ENCODE assay signal across 8 cellular contexts in the genomic region with DNA sequence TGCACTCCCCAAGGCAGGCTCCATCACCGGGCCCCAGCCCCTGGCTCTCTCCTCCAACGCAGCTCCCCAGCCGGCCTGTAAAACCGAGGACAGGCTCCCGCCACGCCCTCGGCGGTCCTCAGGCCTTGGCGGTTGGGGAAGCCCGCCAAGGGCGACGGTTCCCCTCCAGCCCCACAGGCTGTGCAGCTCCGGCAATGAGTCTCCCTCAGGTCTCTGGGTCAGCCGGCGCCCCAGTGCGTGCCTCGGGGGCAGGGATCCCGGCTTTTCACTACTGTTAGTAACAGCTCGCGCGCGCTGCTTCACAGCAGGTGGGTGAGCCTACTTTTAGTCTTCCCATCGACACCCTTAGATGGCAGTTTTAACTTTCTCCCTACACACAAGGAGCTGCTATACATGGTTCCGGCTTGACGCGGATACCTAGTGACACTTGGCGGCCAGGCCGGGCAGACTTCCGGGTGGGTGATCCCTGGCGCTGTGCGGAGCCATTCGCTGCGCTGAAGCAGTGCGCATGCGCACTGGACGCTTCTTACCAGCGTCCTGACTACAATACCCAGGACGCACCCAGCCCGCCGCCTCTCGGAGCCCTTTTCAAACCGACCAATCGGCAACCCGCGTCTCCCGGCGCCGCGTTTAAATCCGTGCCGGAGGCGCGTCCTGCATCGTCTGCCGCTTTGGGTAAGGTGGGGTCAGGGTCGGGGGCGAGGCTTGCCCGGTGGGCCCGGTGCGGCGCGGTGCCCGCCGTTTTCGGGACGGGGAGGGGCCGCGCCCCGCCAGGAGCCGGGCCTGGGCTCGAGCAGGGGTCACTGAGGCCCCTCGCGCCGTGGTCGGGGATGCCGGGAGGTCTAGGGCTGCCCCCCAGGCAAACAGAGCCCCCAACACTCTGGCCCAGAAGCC. TPM values are rescaled to one million over a fixed set of nuclear protein-coding genes. Genes with fewer than 3 reads are reported as not detected.
DNase-seq lines count a peak whose midpoint lies in the region; ATAC-seq, FAIRE-seq and TF ChIP-seq lines count a peak whose summit lies in the region.

A gene with protein sequence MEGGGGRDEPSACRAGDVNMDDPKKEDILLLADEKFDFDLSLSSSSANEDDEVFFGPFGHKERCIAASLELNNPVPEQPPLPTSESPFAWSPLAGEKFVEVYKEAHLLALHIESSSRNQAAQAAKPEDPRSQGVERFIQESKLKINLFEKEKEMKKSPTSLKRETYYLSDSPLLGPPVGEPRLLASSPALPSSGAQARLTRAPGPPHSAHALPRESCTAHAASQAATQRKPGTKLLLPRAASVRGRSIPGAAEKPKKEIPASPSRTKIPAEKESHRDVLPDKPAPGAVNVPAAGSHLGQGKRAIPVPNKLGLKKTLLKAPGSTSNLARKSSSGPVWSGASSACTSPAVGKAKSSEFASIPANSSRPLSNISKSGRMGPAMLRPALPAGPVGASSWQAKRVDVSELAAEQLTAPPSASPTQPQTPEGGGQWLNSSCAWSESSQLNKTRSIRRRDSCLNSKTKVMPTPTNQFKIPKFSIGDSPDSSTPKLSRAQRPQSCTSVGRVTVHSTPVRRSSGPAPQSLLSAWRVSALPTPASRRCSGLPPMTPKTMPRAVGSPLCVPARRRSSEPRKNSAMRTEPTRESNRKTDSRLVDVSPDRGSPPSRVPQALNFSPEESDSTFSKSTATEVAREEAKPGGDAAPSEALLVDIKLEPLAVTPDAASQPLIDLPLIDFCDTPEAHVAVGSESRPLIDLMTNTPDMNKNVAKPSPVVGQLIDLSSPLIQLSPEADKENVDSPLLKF (plus strand): TSS at position 614 of the 894 bp plus-strand sequence. CDS start 531 bp downstream, outside the sequence.

- peak; percentile 97 for ATAC-seq in GM19372 (IDR thresholded peaks at IDR 0.05; ENCODE audit: low read depth, unreplicated experiment)
- peak; percentile 72 for ATAC-seq in HG03558 (IDR thresholded peaks at IDR 0.05; ENCODE audit: extremely low read depth, unreplicated experiment)
- ATAC-seq in HepG2: peak; percentile 93

- peak within 1 kb of the TSS; percentile 97 for H3K27ac ChIP-seq in C4-2B
- peak within 1 kb of the TSS; percentile 62 for H3K27ac ChIP-seq in HepG2 (ENCODE audit: extremely low read length, insufficient read depth, low read length)

- peak within 1 kb of the TSS; percentile 77 for H3K9ac ChIP-seq in HepG2 (ENCODE audit: insufficient read depth, low read depth, low read length)

- H2AFZ ChIP-seq in HepG2 (ENCODE audit: low read length): no peak within 1 kb of the TSS

- peak; percentile 56 for TF ChIP-seq RAD21 in HepG2 (CRISPR knock-in tag; IDR thresholded peaks at IDR 0.05)

- TF ChIP-seq POLR2A in HepG2 (IDR thresholded peaks at IDR 0.05; ENCODE audit: insufficient read depth in 1 of 2, low read depth in 2 of 2, low read length in 2 of 2): peak; percentile 43 to 49; a peak in 3 of 4 replicates

- CTCF ChIA-PET in HepG2 (lab: Yijun Ruan, JAX; ENCODE audit: low intra/inter-chr PET ratio, low total read pairs): no interaction called here

- intact Hi-C loops in HepG2 (cut with micrococcal nuclease; ENCODE audit: unreplicated experiment): no loop called here

- WGBS in HepG2 (ENCODE audit: low lambda C conversion rate): under 1% methylated on average over 43 of the region's 76 CpGs

- peaks cover 33% of the 10 kb centered on the region for H3K4me1 ChIP-seq in HepG2 (ENCODE audit: insufficient read depth, low read length)

- no peaks in the 10 kb centered on the region for H3K9me3 ChIP-seq in HepG2 (ENCODE audit: low read length)

- no peak for TF ChIP-seq CTCF in C4-2B (conservative IDR thresholded peaks at IDR 0.05)
- peak; percentile 84 for TF ChIP-seq CTCF in HepG2 (CRISPR knock-in tag; IDR thresholded peaks at IDR 0.05)

- no TSS peak for BruUV-seq in HepG2 (replicated peaks; lab: Mats Ljungman, UMichigan)

- peaks cover 9 to 35% of the 10 kb centered on the region in 2 experiments for H3K36me3 ChIP-seq in HepG2 (replicated peaks in 1 of 2; ENCODE audit: control insufficient read depth in 1 of 2, insufficient read depth in 2 of 2, low read length in 2 of 2)

- no peaks in the 10 kb centered on the region for H4K20me1 ChIP-seq in HepG2 (ENCODE audit: insufficient read depth, low read length)

- H3K27me3 ChIP-seq in HepG2 (ENCODE audit: control insufficient read depth in 1 of 2, insufficient read depth in 2 of 2, low read length in 2 of 2): no peaks in the 10 kb centered on the region; a peak in 1 of 5 replicates

- H3K79me2 ChIP-seq in HepG2 (ENCODE audit: insufficient read depth, low read length): peaks cover 24% of the 10 kb centered on the region

- in situ Hi-C loops in HepG2 (cut with HindIII; ENCODE audit: extremely low pct_ligation_motif_present, low pct_unique_long_range_greater_than_20kb): no loop called here

- H3K4me2 ChIP-seq in HepG2 (ENCODE audit: low read depth, low read length): peak within 1 kb of the TSS; percentile 96

- TF ChIP-seq EP300 in HepG2 (IDR thresholded peaks at IDR 0.05; ENCODE audit: low read depth in 2 of 2, low read length in 2 of 2) (no peak), HepG2 (CRISPR knock-in tag; IDR thresholded peaks at IDR 0.05; ENCODE audit: borderline replicate concordance) (no peak; the same call in 1 of the 2 replicates)

- peak; percentile 95 for FAIRE-seq in HepG2 (lab: Jason Lieb, UNC)

- peak within 1 kb of the TSS; percentile 82 to 91 (median 84) for H3K4me3 ChIP-seq in HepG2 (replicated peaks in 1 of 3; ENCODE audit: insufficient read depth in 1 of 3, low read depth in 2 of 3, low read length in 3 of 3)

- DNase-seq in NCI-H748 treated with DMSO at 0.1 percent for 48 hours (lab: John Stamatoyannopoulos, UW): peak; percentile 93
- DNase-seq in activated CD4-positive, alpha-beta T cell treated with anti-CD3 and anti-CD28 coated beads, Interleukin-2, amount 50 U/mL, for 4 hours: peak; percentile 94 to 96
- DNase-seq in dermis blood vessel endothelial cell: peak; percentile 98
- DNase-seq in HepG2 (ENCODE audit: low spot score): peak; percentile 95
- DNase-seq in stimulated activated CD4-positive, alpha-beta T cell treated with anti-CD3 and anti-CD28 coated beads, Interleukin-4, amount 100 ng/mL, for 1 hour: peak; percentile 96

- POLR2A ChIA-PET in HepG2 (lab: Yijun Ruan, JAX): interaction anchor here (0.7 to 2.4 kb wide), 12 partner anchors 9 to 261 kb away, joined by 3 to 33 read pairs (median 4); a partner anchor contains a TSS

TF ChIP-seq in HepG2, 621 proteins besides CTCF, POLR2A, EP300 and RAD21 (continues in another document):
- no peak for TF ChIP-seq ZMYM3 (CRISPR knock-in tag; IDR thresholded peaks at IDR 0.05)
- TF ChIP-seq, protein P1, sequence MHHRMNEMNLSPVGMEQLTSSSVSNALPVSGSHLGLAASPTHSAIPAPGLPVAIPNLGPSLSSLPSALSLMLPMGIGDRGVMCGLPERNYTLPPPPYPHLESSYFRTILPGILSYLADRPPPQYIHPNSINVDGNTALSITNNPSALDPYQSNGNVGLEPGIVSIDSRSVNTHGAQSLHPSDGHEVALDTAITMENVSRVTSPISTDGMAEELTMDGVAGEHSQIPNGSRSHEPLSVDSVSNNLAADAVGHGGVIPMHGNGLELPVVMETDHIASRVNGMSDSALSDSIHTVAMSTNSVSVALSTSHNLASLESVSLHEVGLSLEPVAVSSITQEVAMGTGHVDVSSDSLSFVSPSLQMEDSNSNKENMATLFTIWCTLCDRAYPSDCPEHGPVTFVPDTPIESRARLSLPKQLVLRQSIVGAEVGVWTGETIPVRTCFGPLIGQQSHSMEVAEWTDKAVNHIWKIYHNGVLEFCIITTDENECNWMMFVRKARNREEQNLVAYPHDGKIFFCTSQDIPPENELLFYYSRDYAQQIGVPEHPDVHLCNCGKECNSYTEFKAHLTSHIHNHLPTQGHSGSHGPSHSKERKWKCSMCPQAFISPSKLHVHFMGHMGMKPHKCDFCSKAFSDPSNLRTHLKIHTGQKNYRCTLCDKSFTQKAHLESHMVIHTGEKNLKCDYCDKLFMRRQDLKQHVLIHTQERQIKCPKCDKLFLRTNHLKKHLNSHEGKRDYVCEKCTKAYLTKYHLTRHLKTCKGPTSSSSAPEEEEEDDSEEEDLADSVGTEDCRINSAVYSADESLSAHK (CRISPR knock-in tag; IDR thresholded peaks at IDR 0.05; ENCODE audit: borderline replicate concordance): no peak
- TF ChIP-seq GTF2F1 (IDR thresholded peaks at IDR 0.05; ENCODE audit: low read length): 0 out of 2 replicates have a peak, but pooled peaks have one; percentile 29

RNA-seq across cellular contexts. Expression of the gene that starts here (rescaled TPM):
- total RNA-seq in dermis blood vessel endothelial cell (2.7 and 15.6 TPM in 2 replicates), HepG2 (2016; rRNA removed; fragmentation: Illumina TruSeq; extraction: Trizol) (13.5 and 15.3 TPM in 2 replicates)
- 9.5 and 10.9 TPM in 2 replicates for total RNA-seq in HepG2 (2016; cell fraction: cytosol; rRNA removed; fragmentation: Illumina TruSeq; extraction: Trizol; ENCODE audit: low read depth)
- 12.5 and 14.4 TPM in 2 replicates for total RNA-seq in HepG2 (2016; cell fraction: insoluble cytoplasmic fraction; rRNA removed; fragmentation: Illumina TruSeq; extraction: Trizol)
- 16.2 and 16.3 TPM in 2 replicates for total RNA-seq in HepG2 (2016; cell fraction: membrane; rRNA removed; fragmentation: Illumina TruSeq; extraction: Trizol)
- 13.0 and 13.4 TPM in 2 replicates for total RNA-seq in HepG2 (2016; cell fraction: nucleus; rRNA removed; fragmentation: Illumina TruSeq; extraction: Trizol)
- polyA plus RNA-seq in HepG2 (2011; rRNA removed): 7.0 and 10.7 TPM in 2 replicates
- polyA plus RNA-seq in HepG2 (2011; cell fraction: cytosol; rRNA removed): 4.1 and 6.8 TPM in 2 replicates
- 14.2 and 21.4 TPM in 2 replicates for polyA plus RNA-seq in HepG2 (2011; cell fraction: nucleus; rRNA removed)
- polyA plus RNA-seq in HepG2 (2012): 4.6 and 8.5 TPM in 2 replicates
- polyA plus RNA-seq in HepG2 (2016; cell fraction: cytosol; fragmentation: Illumina TruSeq; extraction: Trizol; ENCODE audit: low read depth): 6.3 and 6.9 TPM in 2 replicates
- 17.8 and 23.8 TPM in 2 replicates for polyA plus RNA-seq in HepG2 (2016; cell fraction: insoluble cytoplasmic fraction; fragmentation: Illumina TruSeq; extraction: Trizol; ENCODE audit: low read depth)
- 16.6 and 17.2 TPM in 2 replicates for polyA plus RNA-seq in HepG2 (2016; cell fraction: membrane; fragmentation: Illumina TruSeq; extraction: Trizol; ENCODE audit: low read depth)
- polyA plus RNA-seq in HepG2 (2016; cell fraction: nucleus; fragmentation: Illumina TruSeq; extraction: Trizol; ENCODE audit: insufficient read depth, low read depth): 56.0 and 61.7 TPM in 2 replicates
- polyA minus RNA-seq in HepG2 (2011; rRNA and poly(A)+ RNA removed; ENCODE audit: low replicate concordance): 12.6 and 23.6 TPM in 2 replicates
- 6.7 and 8.3 TPM in 2 replicates for polyA minus RNA-seq in HepG2 (2011; cell fraction: cytosol; rRNA and poly(A)+ RNA removed)
- polyA minus RNA-seq in HepG2 (2011; cell fraction: nucleus; rRNA and poly(A)+ RNA removed): 9.7 and 11.5 TPM in 2 replicates

Comparison
In these comparisons a context has a peak if more than half of its experiments do, and no peak if none do; other contexts are left out.
1. Peak in every context shown above with its lines: DNase-seq, ATAC-seq, H3K4me3 ChIP-seq and H3K27ac ChIP-seq.